ENCODE assay signal across 24 cellular contexts in genomic region chr21:16974060-16974459, GRCh38.
"Had no signal": no experiment of that assay in that cellular context is flagged by ENCODE, and none has a peak within 500 bp of the region (broad histone marks: within the 10 kb centered on the region; RNA-seq: fewer than 3 reads in every experiment).

No MANE protein-coding gene starts in this region.

- DNase-seq: colonic mucosa; cortex of kidney; dermis blood vessel endothelial cell; dorsolateral prefrontal cortex; effector CD4-positive, alpha-beta T cell; effector CD8-positive, alpha-beta T cell; effector memory CD4-positive, alpha-beta T cell; effector memory CD8-positive, alpha-beta T cell; endodermal cell; erythroblast; esophagus squamous epithelium; foreskin fibroblast; foreskin keratinocyte; foreskin melanocyte; gastrocnemius medialis; glutamatergic neuron; head of caudate nucleus; heart left ventricle; heart right ventricle had no signal

- H3K4me3 ChIP-seq: colonic mucosa, coronary artery, dorsolateral prefrontal cortex, esophagus muscularis mucosa, esophagus squamous epithelium, gastrocnemius medialis, gastroesophageal sphincter, heart left ventricle, heart right ventricle had no signal

- H3K27me3 ChIP-seq: colonic mucosa, dorsolateral prefrontal cortex, esophagus muscularis mucosa, esophagus squamous epithelium, foreskin keratinocyte, gastrocnemius medialis, gastroesophageal sphincter, heart left ventricle, heart right ventricle had no signal

- ATAC-seq: effector memory CD8-positive, alpha-beta T cell; esophagus mucosa; foreskin keratinocyte; gastrocnemius medialis; gastroesophageal sphincter; heart left ventricle; heart right ventricle had no signal

- H3K4me1 ChIP-seq: colonic mucosa, gastrocnemius medialis had no signal

- H3K36me3 ChIP-seq: colonic mucosa, esophagus muscularis mucosa, esophagus squamous epithelium, gastrocnemius medialis, gastroesophageal sphincter, heart left ventricle, heart right ventricle had no signal

- H3K27ac ChIP-seq: colonic mucosa, coronary artery, dorsolateral prefrontal cortex, epithelial cell of prostate, esophagus muscularis mucosa, esophagus squamous epithelium, foreskin keratinocyte, gastrocnemius medialis, gastroesophageal sphincter, heart left ventricle, heart right ventricle had no signal

- H3K9me3 ChIP-seq: colonic mucosa, esophagus muscularis mucosa, esophagus squamous epithelium, gastrocnemius medialis, gastroesophageal sphincter, heart left ventricle had no signal
